ENCODE assay signal across 35 cellular contexts in genomic region chr2:236408786-236409185, GRCh38.
"Had no signal": no experiment of that assay in that cellular context is flagged by ENCODE, and none has a peak within 500 bp of the region (broad histone marks: within the 10 kb centered on the region; RNA-seq: fewer than 3 reads in every experiment).

No MANE protein-coding gene starts in this region.

- H3K27ac ChIP-seq: KMS-11 had no signal

- H3K36me3 ChIP-seq: MG63 had no signal

- H3K4me3 ChIP-seq: MG63 had no signal

- DNase-seq: Karpas-422, Kasumi-1, KG1, MG63, MM.1S, MV-4-11, NCI-H1048, NCI-H1092, NCI-H1092 treated with DMSO at 0.1 percent for 48 hours, NCI-H1105, NCI-H1105 treated with DMSO at 0.1 percent for 48 hours, NCI-H1417, NCI-H1417 treated with DMSO at 0.1 percent for 48 hours, NCI-H1436, NCI-H1436 treated with DMSO at 0.1 percent for 48 hours, NCI-H146, NCI-H1694, NCI-H1694 treated with DMSO at 0.1 percent for 48 hours, NCI-H187, NCI-H187 treated with DMSO at 0.1 percent for 48 hours, NCI-H1930, NCI-H2029, NCI-H2029 treated with DMSO at 0.1 percent for 48 hours, NCI-H2081, NCI-H2081 treated with DMSO at 0.1 percent for 48 hours, NCI-H2107, NCI-H2171, NCI-H2171 treated with DMSO at 0.1 percent for 48 hours, NCI-H2227 treated with DMSO at 0.1 percent for 48 hours, NCI-H226, NCI-H345, NCI-H446, NCI-H446 treated with DMSO at 0.1 percent for 48 hours, NCI-H510A had no signal

- H3K9me3 ChIP-seq: MG63 had no signal
